28 cellular contexts compared by ENCODE assay signal in genomic region chr16:88529596-88529995, GRCh38.
"Had no signal": no experiment of that assay in that cellular context is flagged by ENCODE, and none has a peak within 500 bp of the region (broad histone marks: within the 10 kb centered on the region; RNA-seq: fewer than 3 reads in every experiment).

No MANE protein-coding gene starts in this region.

- H3K27ac ChIP-seq: body of pancreas, hepatocyte, neutrophil, right lobe of liver, skin epidermis, stomach, suprapubic skin, tibial nerve, uterus, VCaP had no signal

- H3K4me2 ChIP-seq: hepatocyte had no signal

- H3K27me3 ChIP-seq: body of pancreas, cardiac muscle cell, hepatocyte, ovary, right lobe of liver, suprapubic skin, uterus had no signal

- DNase-seq: activated CD4-positive, alpha-beta memory T cell treated with anti-CD3 and anti-CD28 coated beads, Interleukin-2, amount 10 ng/mL, durations not matched to agents 7 days and 5 days; activated CD4-positive, alpha-beta T cell treated with anti-CD3 and anti-CD28 coated beads, Interleukin-2, amount 10 ng/mL, durations not matched to agents 24 days and 14 days; activated effector memory CD4-positive, alpha-beta T cell treated with anti-CD3 and anti-CD28 coated beads, Interleukin-2, amount 50 U/mL, for 16 hours; activated naive CD4-positive, alpha-beta T cell treated with anti-CD3 and anti-CD28 coated beads, Interleukin-2, amount 10 ng/mL, durations not matched to agents 7 days and 5 days; activated T-cell treated with anti-CD3 and anti-CD28 coated beads, Interleukin-2, amount 50 U/mL, for 72 hours; anterior cingulate cortex; effector CD4-positive, alpha-beta T cell; foreskin melanocyte; left cardiac atrium; mesenchymal stem cell; mucosa of descending colon; stimulated activated CD4-positive, alpha-beta T cell treated with anti-CD3 and anti-CD28 coated beads, Interleukin-2, amount 100 ng/mL, for 24 hours; stomach; T-cell; uterus had no signal

- H3K4me3 Mint-ChIP-seq: activated CD4-positive, alpha-beta memory T cell treated with anti-CD3 and anti-CD28 coated beads, Interleukin-2, amount 10 ng/mL, durations not matched to agents 7 days and 5 days; activated CD4-positive, alpha-beta T cell treated with anti-CD3 and anti-CD28 coated beads, Interleukin-2, amount 10 ng/mL, durations not matched to agents 24 days and 14 days; activated naive CD4-positive, alpha-beta T cell treated with anti-CD3 and anti-CD28 coated beads, Interleukin-2, amount 10 ng/mL, durations not matched to agents 7 days and 5 days; activated T-cell treated with anti-CD3 and anti-CD28 coated beads, Interleukin-2, amount 50 U/mL, for 72 hours; stimulated activated memory B cell treated with anti-CD40 and anti-IgM and Interleukin-4, amounts not matched to agents 10 μg/mL and 1 μg/mL and 100 μg/mL, for 72 hours; T-helper 2 cell treated with Interferon-gamma antibody and Interleukin-4, amounts not matched to agents 5 μg/mL and 100 μg/mL, for 36 hours had no signal

- H3K4me1 Mint-ChIP-seq: activated CD4-positive, alpha-beta memory T cell treated with anti-CD3 and anti-CD28 coated beads, Interleukin-2, amount 10 ng/mL, durations not matched to agents 7 days and 5 days; activated CD4-positive, alpha-beta T cell treated with anti-CD3 and anti-CD28 coated beads, Interleukin-2, amount 10 ng/mL, durations not matched to agents 24 days and 14 days had no signal

- H3K9me3 ChIP-seq: body of pancreas, mucosa of descending colon, neutrophil, ovary, right lobe of liver, stomach, suprapubic skin, tibial nerve, uterus had no signal

- H3K27me3 Mint-ChIP-seq: activated CD4-positive, alpha-beta memory T cell treated with anti-CD3 and anti-CD28 coated beads, Interleukin-2, amount 10 ng/mL, durations not matched to agents 7 days and 5 days; activated CD4-positive, alpha-beta T cell treated with anti-CD3 and anti-CD28 coated beads, Interleukin-2, amount 10 ng/mL, durations not matched to agents 24 days and 14 days; activated naive CD4-positive, alpha-beta T cell treated with anti-CD3 and anti-CD28 coated beads, Interleukin-2, amount 10 ng/mL, durations not matched to agents 7 days and 5 days; stimulated activated memory B cell treated with anti-CD40 and anti-IgM and Interleukin-4, amounts not matched to agents 10 μg/mL and 1 μg/mL and 100 μg/mL, for 72 hours; T-cell had no signal

- H3K27ac Mint-ChIP-seq: activated CD4-positive, alpha-beta memory T cell treated with anti-CD3 and anti-CD28 coated beads, Interleukin-2, amount 10 ng/mL, durations not matched to agents 7 days and 5 days; activated CD4-positive, alpha-beta T cell treated with anti-CD3 and anti-CD28 coated beads, Interleukin-2, amount 10 ng/mL, durations not matched to agents 24 days and 14 days; activated naive CD4-positive, alpha-beta T cell treated with anti-CD3 and anti-CD28 coated beads, Interleukin-2, amount 10 ng/mL, durations not matched to agents 7 days and 5 days; activated T-cell treated with anti-CD3 and anti-CD28 coated beads, Interleukin-2, amount 50 U/mL, for 72 hours; stimulated activated memory B cell treated with anti-CD40 and anti-IgM and Interleukin-4, amounts not matched to agents 10 μg/mL and 1 μg/mL and 100 μg/mL, for 72 hours; T-cell; T-helper 2 cell treated with Interferon-gamma antibody and Interleukin-4, amounts not matched to agents 5 μg/mL and 100 μg/mL, for 36 hours had no signal

- H3K9me3 Mint-ChIP-seq: activated CD4-positive, alpha-beta memory T cell treated with anti-CD3 and anti-CD28 coated beads, Interleukin-2, amount 10 ng/mL, durations not matched to agents 7 days and 5 days; activated CD4-positive, alpha-beta T cell treated with anti-CD3 and anti-CD28 coated beads, Interleukin-2, amount 10 ng/mL, durations not matched to agents 24 days and 14 days; activated naive CD4-positive, alpha-beta T cell treated with anti-CD3 and anti-CD28 coated beads, Interleukin-2, amount 10 ng/mL, durations not matched to agents 7 days and 5 days; activated T-cell treated with anti-CD3 and anti-CD28 coated beads, Interleukin-2, amount 50 U/mL, for 72 hours; stimulated activated memory B cell treated with anti-CD40 and anti-IgM and Interleukin-4, amounts not matched to agents 10 μg/mL and 1 μg/mL and 100 μg/mL, for 72 hours; T-cell; T-helper 2 cell treated with Interferon-gamma antibody and Interleukin-4, amounts not matched to agents 5 μg/mL and 100 μg/mL, for 36 hours had no signal

- H3K36me3 Mint-ChIP-seq: activated naive CD4-positive, alpha-beta T cell treated with anti-CD3 and anti-CD28 coated beads, Interleukin-2, amount 10 ng/mL, durations not matched to agents 7 days and 5 days; stimulated activated memory B cell treated with anti-CD40 and anti-IgM and Interleukin-4, amounts not matched to agents 10 μg/mL and 1 μg/mL and 100 μg/mL, for 72 hours had no signal

- ATAC-seq: activated CD4-positive, CD25-positive, alpha-beta regulatory T cell treated with anti-CD3 and anti-CD28 coated beads, Interleukin-2, amount 50 U/mL, for 24 hours; activated T-cell treated with anti-CD3 and anti-CD28 coated beads, Interleukin-2, amount 50 U/mL, for 72 hours; body of pancreas; left cardiac atrium; mucosa of descending colon; right lobe of liver; stimulated activated memory B cell treated with anti-CD40 and anti-IgM and Interleukin-4, amounts not matched to agents 10 μg/mL and 1 μg/mL and 100 μg/mL, for 72 hours; T-cell had no signal

- H2AFZ ChIP-seq: hepatocyte had no signal

- H3K4me3 ChIP-seq: body of pancreas, cardiac muscle cell, hepatocyte, mucosa of descending colon, ovary, right lobe of liver, skin epidermis, stomach, suprapubic skin, tibial nerve, uterus had no signal

- H3K36me3 ChIP-seq: cardiac muscle cell, neutrophil, ovary, right lobe of liver, suprapubic skin, uterus had no signal
